ENCODE assay signal across 9 cellular contexts in genomic region chr2:96538487-96539214, GRCh38. TPM values are rescaled to one million over a fixed set of nuclear protein-coding genes. Genes with fewer than 3 reads are reported as not detected.
DNase-seq lines count a peak whose midpoint lies in the region; ATAC-seq and TF ChIP-seq lines count a peak whose summit lies in the region.
"Had no signal": no experiment of that assay in that cellular context is flagged by ENCODE, and none has a peak within 500 bp of the region (broad histone marks: within the 10 kb centered on the region; RNA-seq: fewer than 3 reads in every experiment).

No MANE protein-coding gene starts in this region.

- peaks cover 19 to 31% (median 26%) of the 10 kb centered on the region in 3 donors for H3K4me1 Mint-ChIP-seq in IgD-negative memory B cell
- H3K4me1 Mint-ChIP-seq in natural killer cell treated with Interleukin-12 subunit alpha and Interleukin-12 subunit beta and Interleukin-15 and Interleukin-18, amount 100 ng/mL, for 72 hours (ENCODE audit: low read depth in 2 of 2): peaks cover 54 to 57% of the 10 kb centered on the region in 2 donors

- DNase-seq in activated T-cell treated with anti-CD3 and anti-CD28 coated beads for 1 hour (ENCODE audit: low read depth): peak; percentile 87
- DNase-seq in esophagus muscularis mucosa (ENCODE audit: extremely low spot score): peak; percentile 97
- peak; percentile 89 for DNase-seq in natural killer cell treated with Interleukin-12 subunit alpha and Interleukin-12 subunit beta and Interleukin-15 and Interleukin-18, amount 100 ng/mL, for 72 hours (ENCODE audit: low spot score)
- peak; percentile 83 to 98 (median 92) for DNase-seq in stimulated activated naive CD4-positive, alpha-beta T cell (lab: John Stamatoyannopoulos, UW)
- DNase-seq in HK-2 (ENCODE audit: unreplicated experiment): no peak
- no peak for DNase-seq in AG08395 (ENCODE audit: low spot score)

- H3K4me3 ChIP-seq in esophagus muscularis mucosa: peak overlapping the region; percentile 80 to 98 (median 92)

- H3K4me3 Mint-ChIP-seq in IgD-negative memory B cell: peak overlapping the region; percentile 90 to 98 (median 97)
- H3K4me3 Mint-ChIP-seq in natural killer cell treated with Interleukin-12 subunit alpha and Interleukin-12 subunit beta and Interleukin-15 and Interleukin-18, amount 100 ng/mL, for 72 hours: peak overlapping the region; percentile 85

- H3K27ac Mint-ChIP-seq in IgD-negative memory B cell: peak overlapping the region; percentile 97 to 99 (median 99)
- H3K27ac Mint-ChIP-seq in natural killer cell treated with Interleukin-12 subunit alpha and Interleukin-12 subunit beta and Interleukin-15 and Interleukin-18, amount 100 ng/mL, for 72 hours: peak overlapping the region; percentile 72 to 88

- TF ChIP-seq EP300 in esophagus muscularis mucosa (IDR thresholded peaks at IDR 0.05): peak; percentile 87

- H3K27me3 Mint-ChIP-seq in IgD-negative memory B cell: no peaks in the 10 kb centered on the region
- H3K27me3 Mint-ChIP-seq in natural killer cell treated with Interleukin-12 subunit alpha and Interleukin-12 subunit beta and Interleukin-15 and Interleukin-18, amount 100 ng/mL, for 72 hours: no peaks in the 10 kb centered on the region

- ATAC-seq in natural killer cell treated with Interleukin-12 subunit alpha and Interleukin-12 subunit beta and Interleukin-15 and Interleukin-18, amount 100 ng/mL, for 72 hours: peak; percentile 43 to 49
- ATAC-seq in GM18858 (IDR thresholded peaks at IDR 0.05; ENCODE audit: unreplicated experiment): no peak

- H3K9me3 Mint-ChIP-seq in IgD-negative memory B cell: no peaks in the 10 kb centered on the region
- no peaks in the 10 kb centered on the region for H3K9me3 Mint-ChIP-seq in natural killer cell treated with Interleukin-12 subunit alpha and Interleukin-12 subunit beta and Interleukin-15 and Interleukin-18, amount 100 ng/mL, for 72 hours

- H3K9me3 ChIP-seq in esophagus muscularis mucosa: no peaks in the 10 kb centered on the region

- peaks cover 0 to 17% (median 8%) of the 10 kb centered on the region in 4 donors for H3K36me3 ChIP-seq in esophagus muscularis mucosa

- peaks cover 60 to 88% (median 84%) of the 10 kb centered on the region in 4 donors for H3K4me1 ChIP-seq in esophagus muscularis mucosa

- H3K27ac ChIP-seq in esophagus muscularis mucosa (replicated peaks in 1 of 4): peak overlapping the region; percentile 97 to 100 (median 99)

- TF ChIP-seq POLR2A in esophagus muscularis mucosa (IDR thresholded peaks at IDR 0.05; ENCODE audit: low read depth): peak; percentile 6

- intact Hi-C loops in esophagus muscularis mucosa (cut with DNase I): no loop called here

- H3K27me3 ChIP-seq in esophagus muscularis mucosa: no peaks in the 10 kb centered on the region

- peaks cover 7% of the 10 kb centered on the region for H3K36me3 Mint-ChIP-seq in IgD-negative memory B cell
- H3K36me3 Mint-ChIP-seq in natural killer cell treated with Interleukin-12 subunit alpha and Interleukin-12 subunit beta and Interleukin-15 and Interleukin-18, amount 100 ng/mL, for 72 hours: peaks cover 5% of the 10 kb centered on the region

- 19% methylated on average over 12 of the region's 24 CpGs for WGBS in esophagus muscularis mucosa

- no peak for TF ChIP-seq CTCF in esophagus muscularis mucosa (IDR thresholded peaks at IDR 0.05)

RNA-seq across cellular contexts. Expression of gene ARID5A, which starts 2.1 kb away (rescaled TPM):
- polyA plus RNA-seq in IgD-negative memory B cell: 62.3 TPM
- 100 to 1,000 TPM in 1 of 4 donors, 10 to 100 TPM in 3; 26.2 to 238 (median 70.7) TPM for total RNA-seq in esophagus muscularis mucosa
- 100 to 1,000 TPM in 1 of 2 donors, 10 to 100 TPM in 1; 81.4 to 115 TPM for total RNA-seq in natural killer cell treated with Interleukin-12 subunit alpha and Interleukin-12 subunit beta and Interleukin-15 and Interleukin-18, amount 100 ng/mL, for 72 hours

RNA-seq across cellular contexts. Expression of gene NEURL3, which starts 33.5 kb away (rescaled TPM):
- not detected for polyA plus RNA-seq in IgD-negative memory B cell
- not detected for total RNA-seq in esophagus muscularis mucosa
- total RNA-seq in natural killer cell treated with Interleukin-12 subunit alpha and Interleukin-12 subunit beta and Interleukin-15 and Interleukin-18, amount 100 ng/mL, for 72 hours: under 1 TPM in 1 of 2 donors, not detected in 1; 0.64 TPM
- total RNA-seq: bronchial epithelial cell had no signal

Comparison
In these comparisons a context has a peak if more than half of its experiments do, and no peak if none do; other contexts are left out.
1. DNase-seq: peak in activated T-cell treated with anti-CD3 and anti-CD28 coated beads for 1 hour (single experiment), esophagus muscularis mucosa (single experiment), natural killer cell treated with Interleukin-12 subunit alpha and Interleukin-12 subunit beta and Interleukin-15 and Interleukin-18, amount 100 ng/mL, for 72 hours (single experiment) and stimulated activated naive CD4-positive, alpha-beta T cell (6 of 6); none in HK-2 (single experiment) and AG08395 (single experiment).